ENCODE assay signal across 16 cellular contexts in genomic region chr14:89813485-89814080, GRCh38.
DNase-seq lines count a peak whose midpoint lies in the region; ATAC-seq, FAIRE-seq and TF ChIP-seq lines count a peak whose summit lies in the region.
"Had no signal": no experiment of that assay in that cellular context is flagged by ENCODE, and none has a peak within 500 bp of the region (broad histone marks: within the 10 kb centered on the region; RNA-seq: fewer than 3 reads in every experiment).

No MANE protein-coding gene starts in this region.

- no peak for TF ChIP-seq POLR2A in H54 (IDR thresholded peaks at IDR 0.05; ENCODE audit: low read depth, low read length)

- no peaks in the 10 kb centered on the region for H3K9me3 ChIP-seq in left lung
- H3K9me3 ChIP-seq: A549, thyroid gland had no signal

- DNase-seq in Right ventricle myocardium superior (no peak), Right ventricle myocardium inferior (ENCODE audit: missing footprints) (no peak), cardiac fibroblast (ENCODE audit: low read depth in 2 of 2) (peak; percentile 69 to 89), left lung (no peak), urothelium cell line (ENCODE audit: low spot score) (peak; percentile 54), D721Med (ENCODE audit: insufficient read length, low spot score) (no peak), H54 (ENCODE audit: insufficient read length, low spot score) (no peak)
- DNase-seq: activated CD8-positive, alpha-beta memory T cell treated with anti-CD3 and anti-CD28 coated beads, Interleukin-2, amount 10 ng/mL, durations not matched to agents 7 days and 5 days; central memory CD4-positive, alpha-beta T cell; GDM1; NCI-H2081 treated with DMSO at 0.1 percent for 48 hours; stimulated activated CD4-positive, alpha-beta T cell treated with anti-CD3 and anti-CD28 coated beads, Interleukin-4, amount 100 ng/mL, for 4 hours; thyroid gland had no signal

- peak; percentile 68 for ATAC-seq in Right ventricle myocardium superior (ENCODE audit: poor library complexity)
- no peak for ATAC-seq in Right ventricle myocardium inferior
- peak; percentile 55 for ATAC-seq in left lung
- ATAC-seq in GM21723 (IDR thresholded peaks at IDR 0.05; ENCODE audit: unreplicated experiment) = no peak
- ATAC-seq: activated CD8-positive, alpha-beta memory T cell treated with anti-CD3 and anti-CD28 coated beads, Interleukin-2, amount 10 ng/mL, durations not matched to agents 7 days and 5 days had no signal

- TF ChIP-seq CTCF in cardiac fibroblast (IDR thresholded peaks at IDR 0.05; ENCODE audit: low read depth, low read length) (no peak), left lung (IDR thresholded peaks at IDR 0.05) (no peak), D721Med (IDR thresholded peaks at IDR 0.05; ENCODE audit: insufficient read depth, missing control alignments) (no peak)

- intact Hi-C loops in Right ventricle myocardium superior (cut with DNase I) (no loop called here), Right ventricle myocardium inferior (cut with DNase I) (no loop called here), left lung (cut with DNase I) (no loop called here)

- no peaks in the 10 kb centered on the region for H3K36me3 ChIP-seq in left lung
- H3K36me3 ChIP-seq: thyroid gland had no signal

- FAIRE-seq in urothelium cell line (lab: Jason Lieb, UNC) (no peak), D721Med (lab: Jason Lieb, UNC) (no peak), H54 (lab: Jason Lieb, UNC) (no peak)
- FAIRE-seq: A549 had no signal

- no peak overlapping the region for H3K27ac ChIP-seq in left lung
- H3K27ac ChIP-seq: A549, HL-60, thyroid gland had no signal

- H3K27me3 ChIP-seq in left lung = no peaks in the 10 kb centered on the region
- H3K27me3 ChIP-seq: thyroid gland had no signal

- H3K4me3 ChIP-seq in cardiac fibroblast (replicated peaks in 1 of 2; ENCODE audit: low read depth in 2 of 2, low read length in 2 of 2) (peak overlapping the region; percentile 2 to 18), left lung (no peak overlapping the region)
- H3K4me3 ChIP-seq: A549, thyroid gland had no signal

- H3K4me1 ChIP-seq in left lung = no peaks in the 10 kb centered on the region
- H3K4me1 ChIP-seq: thyroid gland had no signal

Comparison
In these comparisons a context has a peak if more than half of its experiments do, and no peak if none do; other contexts are left out.
1. ATAC-seq: peak in Right ventricle myocardium superior (single experiment) and left lung (single experiment); none in Right ventricle myocardium inferior (single experiment) and GM21723 (single experiment).
2. DNase-seq: peak in cardiac fibroblast (2 of 2) and urothelium cell line (single experiment); none in Right ventricle myocardium superior (single experiment), Right ventricle myocardium inferior (single experiment), left lung (0 of 2), D721Med (single experiment) and H54 (single experiment).
3. H3K4me3 ChIP-seq: peak in cardiac fibroblast (2 of 2); none in left lung (0 of 2).